ENCODE assay signal across 8 cellular contexts in the genomic region with DNA sequence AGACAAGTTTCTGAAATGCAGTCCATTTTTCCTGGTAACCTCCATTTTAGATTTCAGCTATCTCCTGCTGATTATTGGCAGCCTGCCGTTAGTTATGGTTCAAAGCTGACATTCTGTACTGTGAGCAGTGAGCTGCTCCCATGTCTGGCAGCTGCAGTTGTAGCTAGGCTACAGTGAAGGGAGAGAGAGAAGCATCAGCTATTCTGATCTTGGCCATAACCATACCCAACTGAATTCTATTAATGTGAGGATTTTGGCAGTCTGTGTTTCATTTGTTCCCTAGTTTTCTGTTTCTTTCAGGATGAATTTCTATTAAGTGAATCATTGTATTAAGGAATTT. TPM values are rescaled to one million over a fixed set of nuclear protein-coding genes. Genes with fewer than 3 reads are reported as not detected.
DNase-seq lines count a peak whose midpoint lies in the region; ATAC-seq and TF ChIP-seq lines count a peak whose summit lies in the region.

No MANE protein-coding gene starts in this region.

- H3K27ac Mint-ChIP-seq in progenitor cell of endocrine pancreas: peak overlapping the region; percentile 26

- H3K36me3 Mint-ChIP-seq in progenitor cell of endocrine pancreas (ENCODE audit: insufficient read depth): peaks cover 11% of the 10 kb centered on the region

- H3K4me1 Mint-ChIP-seq in progenitor cell of endocrine pancreas (ENCODE audit: low read depth): peaks cover 55% of the 10 kb centered on the region

- no peaks in the 10 kb centered on the region for H3K27me3 Mint-ChIP-seq in progenitor cell of endocrine pancreas

- H3K4me3 ChIP-seq in fibroblast of villous mesenchyme (ENCODE audit: low read depth, low read length): no peak overlapping the region

- DNase-seq in DMS 273 treated with DMSO at 0.1 percent for 48 hours (lab: John Stamatoyannopoulos, UW) (peak; percentile 14), RPMI7951 (ENCODE audit: low read depth) (peak; percentile 81), fibroblast of villous mesenchyme (ENCODE audit: low read depth) (peak; percentile 27), progenitor cell of endocrine pancreas (ENCODE audit: low spot score, unreplicated experiment) (no peak), T1000 (lab: John Stamatoyannopoulos, UW) (no peak)

- ATAC-seq in GM18861 (IDR thresholded peaks at IDR 0.05; ENCODE audit: unreplicated experiment) (no peak), HG03280 (IDR thresholded peaks at IDR 0.05; ENCODE audit: unreplicated experiment) (no peak), HG02759 (IDR thresholded peaks at IDR 0.05; ENCODE audit: unreplicated experiment) (no peak)

- H3K4me3 Mint-ChIP-seq in progenitor cell of endocrine pancreas (ENCODE audit: low read depth): no peak overlapping the region

- no peak for TF ChIP-seq CTCF in fibroblast of villous mesenchyme (IDR thresholded peaks at IDR 0.05; ENCODE audit: insufficient read depth, low read depth, low read length)
- TF ChIP-seq CTCF in progenitor cell of endocrine pancreas (IDR thresholded peaks at IDR 0.05; ENCODE audit: unreplicated experiment): no peak

- H3K9me3 Mint-ChIP-seq in progenitor cell of endocrine pancreas (ENCODE audit: low read depth): peaks cover 3% of the 10 kb centered on the region

RNA-seq across cellular contexts. Expression of a gene that starts 33.4 kb away (rescaled TPM):
- 17.1 and 17.3 TPM in 2 replicates for total RNA-seq in RPMI7951 (2014; rRNA removed; shearing (Covaris generic))
- total RNA-seq in fibroblast of villous mesenchyme: 8.1 and 16.0 TPM in 2 replicates
- total RNA-seq in progenitor cell of endocrine pancreas: 43.0 and 43.7 TPM in 2 replicates

Comparison
In these comparisons a context has a peak if more than half of its experiments do, and no peak if none do; other contexts are left out.
1. DNase-seq: peak in DMS 273 treated with DMSO at 0.1 percent for 48 hours (single experiment), RPMI7951 (single experiment) and fibroblast of villous mesenchyme (single experiment); none in progenitor cell of endocrine pancreas (single experiment) and T1000 (single experiment).